In the genomic region with DNA sequence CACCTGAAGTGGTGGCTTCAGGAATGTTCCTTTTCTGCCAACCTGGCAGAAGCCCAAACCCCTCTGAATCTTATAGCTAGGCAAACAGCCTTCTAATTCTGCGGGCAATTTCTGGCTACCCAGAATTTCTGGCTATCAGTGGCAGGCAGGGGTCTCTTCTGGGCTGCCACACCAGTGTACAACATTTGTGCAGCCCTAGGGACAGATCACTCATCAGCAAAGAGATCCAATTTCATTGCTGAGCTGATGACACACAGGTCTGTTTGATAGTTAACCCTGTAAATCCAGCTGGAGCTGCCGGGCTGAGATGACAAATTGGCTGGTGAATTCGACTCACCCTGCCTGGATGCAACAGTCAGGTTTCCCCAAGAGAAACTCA, we compare ENCODE assay signal across 9 cellular contexts. TPM values are rescaled to one million over a fixed set of nuclear protein-coding genes. Genes with fewer than 3 reads are reported as not detected.
DNase-seq lines count a peak whose midpoint lies in the region; ATAC-seq and TF ChIP-seq lines count a peak whose summit lies in the region.
"Had no signal": no experiment of that assay in that cellular context is flagged by ENCODE, and none has a peak within 500 bp of the region (broad histone marks: within the 10 kb centered on the region; RNA-seq: fewer than 3 reads in every experiment).

No MANE protein-coding gene starts in this region.

- CTCF ChIA-PET in HEK293T (lab: Yijun Ruan, JAX): interaction anchor here (1.1 to 1.4 kb wide), 2 partner anchors 15 to 20 kb away, joined by 5 read pairs; no protein-coding TSS in a partner anchor

- no peak overlapping the region for H2BK12ac ChIP-seq in neuronal stem cell (ENCODE audit: low read length)

- no peak for ATAC-seq in HG02798 (IDR thresholded peaks at IDR 0.05; ENCODE audit: poor library complexity, unreplicated experiment)
- no peak for ATAC-seq in HG03039 (IDR thresholded peaks at IDR 0.05; ENCODE audit: unreplicated experiment)
- ATAC-seq: left lung had no signal

- no peak overlapping the region for H2BK5ac ChIP-seq in neuronal stem cell (ENCODE audit: low read length)

- no peak overlapping the region for H3K4ac ChIP-seq in neuronal stem cell (ENCODE audit: low read length)

- no peaks in the 10 kb centered on the region for H3K27me3 ChIP-seq in neuronal stem cell (ENCODE audit: control insufficient read depth in 3 of 3, insufficient read depth in 3 of 3, low read depth in 1 of 3, low read length in 3 of 3)

- H3K4me3 ChIP-seq in fibroblast of pulmonary artery (replicated peaks; ENCODE audit: low read depth, low read length) (peak overlapping the region; percentile 71), skeletal muscle cell (ENCODE audit: low read depth, low read length) (peak overlapping the region; percentile 70), neuronal stem cell (ENCODE audit: low read length in 2 of 2) (peak overlapping the region in 1 of 2 donors; percentile 61)

- no peak overlapping the region for H3K18ac ChIP-seq in neuronal stem cell (ENCODE audit: low read length)

- no peak overlapping the region for H2AK5ac ChIP-seq in neuronal stem cell (ENCODE audit: low read depth, low read length)

- H3K36me3 ChIP-seq in neuronal stem cell (replicated peaks in 1 of 2; ENCODE audit: control insufficient read depth in 2 of 2, insufficient read depth in 2 of 2, low read length in 2 of 2): peaks cover 0 to 8% of the 10 kb centered on the region in 2 donors
- H3K36me3 ChIP-seq: left lung had no signal

- no peak overlapping the region for H2BK120ac ChIP-seq in neuronal stem cell (ENCODE audit: low read depth, low read length)

- no peak overlapping the region for H4K8ac ChIP-seq in neuronal stem cell (ENCODE audit: low read depth, low read length)

- H3K23ac ChIP-seq in neuronal stem cell (ENCODE audit: low read depth, low read length, poor library complexity): no peak overlapping the region

- no peak overlapping the region for H2BK15ac ChIP-seq in neuronal stem cell (ENCODE audit: low read length)

- WGBS in neuronal stem cell (ENCODE audit: extremely low coverage in 2 of 2, insufficient read length in 2 of 2, insufficient replicate concordance in 1 of 2), 2 donors: no CpG with 5 or more reads among the region's 3 CpGs

- H3K9me3 ChIP-seq in neuronal stem cell (replicated peaks in 1 of 2; ENCODE audit: control insufficient read depth in 2 of 2, insufficient read depth in 1 of 2, low read depth in 1 of 2, low read length in 2 of 2): no peaks in the 10 kb centered on the region
- H3K9me3 ChIP-seq: left lung had no signal

- H3K79me1 ChIP-seq in neuronal stem cell (ENCODE audit: low read depth, low read length): peaks cover 3% of the 10 kb centered on the region

- no peak overlapping the region for H3K14ac ChIP-seq in neuronal stem cell (ENCODE audit: low read length)

- no peak for TF ChIP-seq CTCF in fibroblast of pulmonary artery (IDR thresholded peaks at IDR 0.05; ENCODE audit: low read length, missing control alignments)

- POLR2A ChIA-PET in HEK293T (lab: Yijun Ruan, JAX): interaction anchor here (0.8 to 3.2 kb wide), 7 partner anchors 10 to 152 kb away, joined by 3 to 29 read pairs (median 5); no protein-coding TSS in a partner anchor

- no peak overlapping the region for H3K4me2 ChIP-seq in neuronal stem cell (ENCODE audit: insufficient read depth, low read length, poor library complexity, severe bottlenecking)

- H2AFZ ChIP-seq in neuronal stem cell (ENCODE audit: low read length): no peak overlapping the region

- no peak overlapping the region for H3K27ac ChIP-seq in neuronal stem cell (replicated peaks; ENCODE audit: low read length)

- peaks cover 9 to 20% of the 10 kb centered on the region in 2 donors for H3K4me1 ChIP-seq in neuronal stem cell (ENCODE audit: control insufficient read depth in 2 of 2, insufficient read depth in 1 of 2, low read depth in 1 of 2, low read length in 2 of 2)
- H3K4me1 ChIP-seq: left lung had no signal

- peak; percentile 33 for DNase-seq in HEK293T (ENCODE audit: extremely low spot score)
- peak; percentile 41 for DNase-seq in RKO (ENCODE audit: low spot score)
- no peak for DNase-seq in fibroblast of pulmonary artery (ENCODE audit: low read depth)
- no peak for DNase-seq in skeletal muscle cell (ENCODE audit: low read depth)
- no peak for DNase-seq in neuronal stem cell (ENCODE audit: low spot score)
- no peak for DNase-seq in NCI-H446 treated with DMSO at 0.1 percent for 48 hours (lab: John Stamatoyannopoulos, UW)
- DNase-seq: left lung had no signal

- no peak overlapping the region for H3K9ac ChIP-seq in neuronal stem cell (ENCODE audit: low read depth, low read length, poor library complexity)

- no peak overlapping the region for H4K91ac ChIP-seq in neuronal stem cell (ENCODE audit: low read depth, low read length, poor library complexity)

TF ChIP-seq in HEK293T, 16 proteins besides CTCF, POLR2A, EP300 and RAD21:
- TF ChIP-seq ZNF384 (IDR thresholded peaks at IDR 0.05) (no peak), PKNOX1 (IDR thresholded peaks at IDR 0.05) (peak; percentile 94), LEF1 (IDR thresholded peaks at IDR 0.05; ENCODE audit: borderline replicate concordance) (no peak), CTBP1 (IDR thresholded peaks at IDR 0.05; ENCODE audit: borderline replicate concordance) (peak; percentile 84; the same call in 1 of the 2 replicates)

RNA-seq across cellular contexts. Expression of gene MID1, which starts 2.4 kb away (rescaled TPM):
- 10.8 TPM for polyA plus RNA-seq in neuronal stem cell (2013, experiment 1 of 2)
- 10.9 TPM for polyA plus RNA-seq in neuronal stem cell (2013, experiment 2 of 2)

Comparison
In these comparisons a context has a peak if more than half of its experiments do, and no peak if none do; other contexts are left out.
1. DNase-seq: peak in HEK293T (single experiment) and RKO (single experiment); none in fibroblast of pulmonary artery (single experiment), skeletal muscle cell (single experiment), neuronal stem cell (single experiment) and NCI-H446 treated with DMSO at 0.1 percent for 48 hours (single experiment).